ENCODE assay signal across 9 cellular contexts in the genomic region with DNA sequence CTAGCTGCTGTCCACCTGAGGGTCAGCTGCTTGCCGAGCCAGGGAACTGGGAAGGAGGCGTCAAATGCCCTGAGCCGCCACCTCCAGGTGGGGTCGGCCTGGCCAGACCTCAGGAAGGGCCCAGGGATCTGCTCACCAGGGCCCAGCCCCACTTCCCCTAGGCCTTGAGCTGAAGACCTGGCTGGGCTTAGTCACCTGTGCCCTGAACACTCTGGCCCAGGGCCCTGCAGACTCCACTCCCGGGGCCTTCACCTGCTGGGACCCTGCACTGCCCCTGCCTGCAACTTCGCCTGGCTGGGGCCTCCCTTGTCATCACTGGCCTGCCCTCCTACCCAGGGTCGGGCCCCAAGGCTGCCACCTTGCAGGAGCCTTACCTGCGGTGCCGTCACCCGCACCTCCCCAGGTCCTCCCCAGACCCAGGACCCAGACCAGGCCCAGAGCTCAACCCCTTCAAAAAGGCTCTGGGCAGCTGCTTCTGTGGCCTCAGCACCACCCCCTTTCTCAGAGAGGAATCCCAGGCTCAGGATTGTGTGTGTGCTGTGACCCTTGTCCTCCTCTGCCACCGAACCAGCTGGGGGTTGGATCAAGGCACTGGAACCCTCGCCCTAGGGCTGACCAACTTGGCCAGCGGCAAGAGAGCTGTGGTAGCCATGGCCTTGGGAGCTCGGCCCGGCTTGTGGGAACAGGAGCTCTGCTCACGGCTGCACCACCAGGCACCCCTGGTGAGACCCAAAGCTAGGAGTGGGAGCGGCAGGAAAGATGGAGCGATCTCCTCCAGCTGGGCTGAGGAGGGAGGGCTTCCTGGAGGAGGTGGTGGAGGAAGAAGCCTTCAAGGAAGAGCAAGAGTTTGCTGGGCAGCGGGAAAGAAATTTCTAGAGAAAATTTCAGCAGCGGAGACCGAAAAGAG. TPM values are rescaled to one million over a fixed set of nuclear protein-coding genes. Genes with fewer than 3 reads are reported as not detected.
A peak's percentile ranks its signal among the peaks of the same experiment; 100 is the strongest.
DNase-seq lines count a peak whose midpoint lies in the region; ATAC-seq and TF ChIP-seq lines count a peak whose summit lies in the region.
"Had no signal": no experiment of that assay in that cellular context is flagged by ENCODE, and none has a peak within 500 bp of the region (broad histone marks: within the 10 kb centered on the region; RNA-seq: fewer than 3 reads in every experiment).

No MANE protein-coding gene starts in this region.

- peak overlapping the region; percentile 89 for H3K4me3 ChIP-seq in GM12864 (ENCODE audit: low read depth, low read length)
- H3K4me3 ChIP-seq in foreskin fibroblast (ENCODE audit: low read depth in 1 of 2, low read length in 2 of 2): peak overlapping the region; percentile 69 to 93
- peak overlapping the region; percentile 77 to 99 (median 92) for H3K4me3 ChIP-seq in gastrocnemius medialis

- intact Hi-C loops in gastrocnemius medialis (cut with DNase I; ENCODE audit: low total_unique reads): no loop called here

- peak overlapping the region; percentile 68 to 91 (median 81) for H3K27ac ChIP-seq in gastrocnemius medialis

- peaks cover 0 to 21% of the 10 kb centered on the region in 2 donors for H3K36me3 ChIP-seq in gastrocnemius medialis

- no peak for DNase-seq in GM12864 (ENCODE audit: low read depth)
- peak in 1 of 2 donors; percentile 44 for DNase-seq in foreskin fibroblast
- no peak for DNase-seq in gastrocnemius medialis
- no peak for DNase-seq in globus pallidus (ENCODE audit: low spot score)
- no peak for DNase-seq in AG08396 (ENCODE audit: low spot score)
- no peak for DNase-seq in HK-2 (ENCODE audit: unreplicated experiment)

- no peaks in the 10 kb centered on the region for H3K9me3 ChIP-seq in gastrocnemius medialis

- no peaks in the 10 kb centered on the region for H3K27me3 ChIP-seq in gastrocnemius medialis

- no peak for TF ChIP-seq POLR2A in gastrocnemius medialis (IDR thresholded peaks at IDR 0.05)

- in situ Hi-C loops in gastrocnemius medialis (cut with MboI; ENCODE audit: low sequenced_read_pairs in 4 of 4): no loop called here

- ATAC-seq in SK-N-SH treated with all-trans-retinoic acid at 6 μM for 48 hours: peak; percentile 8
- no peak for ATAC-seq in gastrocnemius medialis
- ATAC-seq in HG02759 (IDR thresholded peaks at IDR 0.05; ENCODE audit: unreplicated experiment): no peak

- TF ChIP-seq CTCF in GM12864 (IDR thresholded peaks at IDR 0.05; ENCODE audit: low read depth, low read length, missing control alignments) (no peak), foreskin fibroblast (IDR thresholded peaks at IDR 0.05; ENCODE audit: low read depth, low read length) (no peak), gastrocnemius medialis (IDR thresholded peaks at IDR 0.05 in 4 of 5, conservative IDR thresholded peaks at IDR 0.05 in 1 of 5) (no peak)

- peaks cover 22 to 29% of the 10 kb centered on the region in 2 donors for H3K4me1 ChIP-seq in gastrocnemius medialis

TF ChIP-seq in SK-N-SH treated with all-trans-retinoic acid at 6 μM for 48 hours, 23 proteins besides CTCF, POLR2A, EP300 and RAD21:
- TF ChIP-seq ESRRG (CRISPR knock-in tag; IDR thresholded peaks at IDR 0.05) (no peak), ZFP3 (CRISPR knock-in tag; IDR thresholded peaks at IDR 0.05) (peak; percentile 97)
TF ChIP-seq in SK-N-SH treated with all-trans-retinoic acid at 6 μM for 48 hours: peak in this region for 1.

RNA-seq across cellular contexts. Expression of gene NELFB, which starts 1.2 kb away (rescaled TPM):
- 10 to 100 TPM; 21.6 to 61.5 (median 39.4) TPM for total RNA-seq in gastrocnemius medialis

RNA-seq across cellular contexts. Expression of gene STPG3, which starts 2.9 kb away (rescaled TPM):
- not detected for total RNA-seq in gastrocnemius medialis
- total RNA-seq: lung microvascular endothelial cell had no signal

RNA-seq across cellular contexts. Expression of gene TUBB4B, which starts 12.9 kb away (rescaled TPM):
- 100 to 1,000 TPM; 222 to 495 (median 363) TPM for total RNA-seq in gastrocnemius medialis

RNA-seq across cellular contexts. Expression of gene SLC34A3, which starts 23.3 kb away (rescaled TPM):
- total RNA-seq in gastrocnemius medialis: not detected
- total RNA-seq: lung microvascular endothelial cell had no signal

RNA-seq across cellular contexts. Expression of gene TOR4A, which starts 23.6 kb away (rescaled TPM):
- total RNA-seq in gastrocnemius medialis: 1 to 10 TPM; 1.2 to 2.8 (median 1.7) TPM
